In the genomic region with DNA sequence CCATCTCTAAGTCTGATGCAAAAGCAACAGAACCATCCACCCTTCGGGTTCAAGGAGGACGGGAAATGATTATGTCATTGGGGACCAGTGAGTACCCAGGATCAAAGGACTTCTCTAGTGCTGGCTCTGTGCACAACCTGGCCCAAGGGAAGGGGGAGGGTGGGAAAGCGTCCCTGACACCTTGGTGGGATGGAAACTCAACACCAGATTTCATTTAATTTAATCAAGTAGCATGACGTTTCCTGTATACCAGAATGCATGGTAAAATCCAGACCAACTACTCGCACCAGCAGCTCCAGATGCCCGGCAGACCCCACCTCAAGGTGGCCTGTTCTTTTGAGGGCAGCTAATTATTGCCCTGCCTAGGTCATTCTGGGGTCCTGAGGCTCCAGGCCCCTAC, we compare ENCODE assay signal across 9 cellular contexts.
"Had no signal": no experiment of that assay in that cellular context is flagged by ENCODE, and none has a peak within 500 bp of the region (broad histone marks: within the 10 kb centered on the region; RNA-seq: fewer than 3 reads in every experiment).

No MANE protein-coding gene starts in this region.

- H3K27ac ChIP-seq: GM23248, HL-60 had no signal

- H3K27ac Mint-ChIP-seq: IgD-negative memory B cell had no signal

- FAIRE-seq: H54, HepG2 had no signal

- H3K9me3 Mint-ChIP-seq: H9 had no signal

- H3K36me3 Mint-ChIP-seq: IgD-negative memory B cell had no signal

- H3K4me3 ChIP-seq: GM23248 had no signal

- DNase-seq: GM23248, GOT3, H9, HCEC 1CT, KBM-7 had no signal

- H3K9ac ChIP-seq: GM23248 had no signal

- H3K4me1 Mint-ChIP-seq: IgD-negative memory B cell had no signal

- ATAC-seq: HepG2 had no signal

- H3K4me3 Mint-ChIP-seq: H9, IgD-negative memory B cell had no signal

- H2AFZ ChIP-seq: GM23248 had no signal
